In genomic region chrX:19571708-19572107, GRCh38 we compare ENCODE assay signal across 22 cellular contexts. TPM values are rescaled to one million over a fixed set of nuclear protein-coding genes. Genes with fewer than 3 reads are reported as not detected.
DNase-seq lines count a peak whose midpoint lies in the region; ATAC-seq lines count a peak whose summit lies in the region.
"Had no signal": no experiment of that assay in that cellular context is flagged by ENCODE, and none has a peak within 500 bp of the region (broad histone marks: within the 10 kb centered on the region; RNA-seq: fewer than 3 reads in every experiment).

No MANE protein-coding gene starts in this region.

- no peaks in the 10 kb centered on the region for H3K27me3 Mint-ChIP-seq in T-helper 2 cell treated with Interferon-gamma antibody and Interleukin-4, amounts not matched to agents 5 μg/mL and 100 μg/mL, for 36 hours (ENCODE audit: low read depth)
- no peaks in the 10 kb centered on the region for H3K27me3 Mint-ChIP-seq in activated T-helper 17 cell treated with anti-CD3 and anti-CD28 coated beads, Interleukin-2, amount 50 U/mL, for 72 hours
- H3K27me3 Mint-ChIP-seq in stimulated activated naive B cell treated with anti-CD40 and anti-IgM and Interleukin-4, amounts not matched to agents 10 μg/mL and 1 μg/mL and 100 μg/mL, for 72 hours, result no peaks in the 10 kb centered on the region
- H3K27me3 Mint-ChIP-seq: CD4-positive, alpha-beta memory T cell; T-cell had no signal

- H3K4me3 Mint-ChIP-seq in T-helper 2 cell treated with Interferon-gamma antibody and Interleukin-4, amounts not matched to agents 5 μg/mL and 100 μg/mL, for 36 hours, result no peak overlapping the region
- H3K4me3 Mint-ChIP-seq in activated T-helper 17 cell treated with anti-CD3 and anti-CD28 coated beads, Interleukin-2, amount 50 U/mL, for 72 hours, result peak overlapping the region; percentile 23
- H3K4me3 Mint-ChIP-seq in stimulated activated naive B cell treated with anti-CD40 and anti-IgM and Interleukin-4, amounts not matched to agents 10 μg/mL and 1 μg/mL and 100 μg/mL, for 72 hours, result no peak overlapping the region
- H3K4me3 Mint-ChIP-seq: CD4-positive, alpha-beta memory T cell; T-cell had no signal

- no peak for DNase-seq in activated naive CD4-positive, alpha-beta T cell treated with anti-CD3 and anti-CD28 coated beads, Interleukin-2, amount 50 U/mL, for 72 hours (ENCODE audit: low spot score in 2 of 2)
- DNase-seq in activated naive CD4-positive, alpha-beta T cell treated with anti-CD3 and anti-CD28 coated beads, Interleukin-2, amount 50 U/mL, for 16 hours, result no peak
- DNase-seq in T-helper 2 cell treated with Interferon-gamma antibody and Interleukin-4, amounts not matched to agents 5 μg/mL and 100 μg/mL, for 36 hours (ENCODE audit: low spot score), result peak; percentile 36
- DNase-seq in stimulated activated naive B cell treated with anti-CD40 and anti-IgM and Interleukin-4, amounts not matched to agents 10 μg/mL and 1 μg/mL and 100 μg/mL, for 72 hours, result no peak
- DNase-seq in substantia nigra (lab: John Stamatoyannopoulos, UW), result no peak
- no peak for DNase-seq in A172 (ENCODE audit: low spot score)
- DNase-seq: activated effector memory CD4-positive, alpha-beta T cell treated with anti-CD3 and anti-CD28 coated beads, Interleukin-2, amount 50 U/mL, for 16 hours; CD4-positive, alpha-beta memory T cell; cortex of kidney; DMS 273 treated with DMSO at 0.1 percent for 48 hours; foreskin keratinocyte; HCEC 1CT; mesenchymal stem cell; NCI-H1092; NCI-H187 treated with DMSO at 0.1 percent for 48 hours; NCI-H526; T-cell; transverse colon had no signal

- ATAC-seq in activated naive CD4-positive, alpha-beta T cell treated with anti-CD3 and anti-CD28 coated beads, Interleukin-2, amount 50 U/mL, for 72 hours, result peak; percentile 87 to 91
- peak; percentile 91 for ATAC-seq in activated T-helper 17 cell treated with anti-CD3 and anti-CD28 coated beads, Interleukin-2, amount 50 U/mL, for 72 hours (replicated peaks)
- ATAC-seq in stimulated activated naive B cell treated with anti-CD40 and anti-IgM and Interleukin-4, amounts not matched to agents 10 μg/mL and 1 μg/mL and 100 μg/mL, for 72 hours (replicated peaks), result peak; percentile 29 to 64
- ATAC-seq: esophagus mucosa, foreskin keratinocyte, T-cell had no signal

- no peaks in the 10 kb centered on the region for H3K9me3 Mint-ChIP-seq in activated naive CD4-positive, alpha-beta T cell treated with anti-CD3 and anti-CD28 coated beads, Interleukin-2, amount 50 U/mL, for 72 hours
- H3K9me3 Mint-ChIP-seq in T-helper 2 cell treated with Interferon-gamma antibody and Interleukin-4, amounts not matched to agents 5 μg/mL and 100 μg/mL, for 36 hours, result no peaks in the 10 kb centered on the region
- no peaks in the 10 kb centered on the region for H3K9me3 Mint-ChIP-seq in activated T-helper 17 cell treated with anti-CD3 and anti-CD28 coated beads, Interleukin-2, amount 50 U/mL, for 72 hours
- no peaks in the 10 kb centered on the region for H3K9me3 Mint-ChIP-seq in stimulated activated naive B cell treated with anti-CD40 and anti-IgM and Interleukin-4, amounts not matched to agents 10 μg/mL and 1 μg/mL and 100 μg/mL, for 72 hours
- H3K9me3 Mint-ChIP-seq: CD4-positive, alpha-beta memory T cell; T-cell had no signal

- peaks cover 14% of the 10 kb centered on the region for H3K4me1 Mint-ChIP-seq in T-helper 2 cell treated with Interferon-gamma antibody and Interleukin-4, amounts not matched to agents 5 μg/mL and 100 μg/mL, for 36 hours (ENCODE audit: low read depth)
- H3K4me1 Mint-ChIP-seq in activated T-helper 17 cell treated with anti-CD3 and anti-CD28 coated beads, Interleukin-2, amount 50 U/mL, for 72 hours, result peaks cover 10% of the 10 kb centered on the region
- peaks cover 5 to 7% of the 10 kb centered on the region in 2 donors for H3K4me1 Mint-ChIP-seq in stimulated activated naive B cell treated with anti-CD40 and anti-IgM and Interleukin-4, amounts not matched to agents 10 μg/mL and 1 μg/mL and 100 μg/mL, for 72 hours

- peaks cover 0 to 11% of the 10 kb centered on the region in 2 donors for H3K36me3 Mint-ChIP-seq in activated naive CD4-positive, alpha-beta T cell treated with anti-CD3 and anti-CD28 coated beads, Interleukin-2, amount 50 U/mL, for 72 hours
- peaks cover 25% of the 10 kb centered on the region for H3K36me3 Mint-ChIP-seq in T-helper 2 cell treated with Interferon-gamma antibody and Interleukin-4, amounts not matched to agents 5 μg/mL and 100 μg/mL, for 36 hours (ENCODE audit: low read depth)
- H3K36me3 Mint-ChIP-seq in activated T-helper 17 cell treated with anti-CD3 and anti-CD28 coated beads, Interleukin-2, amount 50 U/mL, for 72 hours (ENCODE audit: low read depth), result peaks cover 54% of the 10 kb centered on the region
- peaks cover 10 to 27% of the 10 kb centered on the region in 2 donors for H3K36me3 Mint-ChIP-seq in stimulated activated naive B cell treated with anti-CD40 and anti-IgM and Interleukin-4, amounts not matched to agents 10 μg/mL and 1 μg/mL and 100 μg/mL, for 72 hours

- peak overlapping the region; percentile 39 to 71 for H3K27ac Mint-ChIP-seq in activated naive CD4-positive, alpha-beta T cell treated with anti-CD3 and anti-CD28 coated beads, Interleukin-2, amount 50 U/mL, for 72 hours
- H3K27ac Mint-ChIP-seq in T-helper 2 cell treated with Interferon-gamma antibody and Interleukin-4, amounts not matched to agents 5 μg/mL and 100 μg/mL, for 36 hours, result no peak overlapping the region
- H3K27ac Mint-ChIP-seq in activated T-helper 17 cell treated with anti-CD3 and anti-CD28 coated beads, Interleukin-2, amount 50 U/mL, for 72 hours, result peak overlapping the region; percentile 61
- H3K27ac Mint-ChIP-seq in stimulated activated naive B cell treated with anti-CD40 and anti-IgM and Interleukin-4, amounts not matched to agents 10 μg/mL and 1 μg/mL and 100 μg/mL, for 72 hours, result no peak overlapping the region
- H3K27ac Mint-ChIP-seq: T-cell had no signal

- H3K27ac ChIP-seq in substantia nigra (ENCODE audit: low read depth, low read length, poor library complexity, severe bottlenecking), result no peak overlapping the region
- H3K27ac ChIP-seq: foreskin keratinocyte, SJSA1, transverse colon had no signal

RNA-seq across cellular contexts. Expression of gene MAP3K15, which starts 56.4 kb away (rescaled TPM):
- total RNA-seq in activated naive CD4-positive, alpha-beta T cell treated with anti-CD3 and anti-CD28 coated beads, Interleukin-2, amount 50 U/mL, for 72 hours, result 1 to 10 TPM; 2.4 to 2.5 TPM
- total RNA-seq in activated T-helper 17 cell treated with anti-CD3 and anti-CD28 coated beads, Interleukin-2, amount 50 U/mL, for 72 hours, result 1 to 10 TPM in 1 of 2 donors, under 1 TPM in 1; 0.48 to 7.1 TPM
- 0.86 and 1.4 TPM in 2 replicates for total RNA-seq in A172 (2014; rRNA removed; shearing (Covaris generic))
- total RNA-seq: CD4-positive, alpha-beta memory T cell; esophagus mucosa; LHCN-M2; SJSA1 had no signal

Comparison
In these comparisons a context has a peak if more than half of its experiments do, and no peak if none do; other contexts are left out.
1. H3K27ac Mint-ChIP-seq: peak in activated naive CD4-positive, alpha-beta T cell treated with anti-CD3 and anti-CD28 coated beads, Interleukin-2, amount 50 U/mL, for 72 hours (2 of 2) and activated T-helper 17 cell treated with anti-CD3 and anti-CD28 coated beads, Interleukin-2, amount 50 U/mL, for 72 hours (single experiment); none in T-helper 2 cell treated with Interferon-gamma antibody and Interleukin-4, amounts not matched to agents 5 μg/mL and 100 μg/mL, for 36 hours (single experiment) and stimulated activated naive B cell treated with anti-CD40 and anti-IgM and Interleukin-4, amounts not matched to agents 10 μg/mL and 1 μg/mL and 100 μg/mL, for 72 hours (single experiment).
2. Peak in every context shown above with its lines, with median percentiles within 50 percentile points of each other: ATAC-seq.